In the genomic region with DNA sequence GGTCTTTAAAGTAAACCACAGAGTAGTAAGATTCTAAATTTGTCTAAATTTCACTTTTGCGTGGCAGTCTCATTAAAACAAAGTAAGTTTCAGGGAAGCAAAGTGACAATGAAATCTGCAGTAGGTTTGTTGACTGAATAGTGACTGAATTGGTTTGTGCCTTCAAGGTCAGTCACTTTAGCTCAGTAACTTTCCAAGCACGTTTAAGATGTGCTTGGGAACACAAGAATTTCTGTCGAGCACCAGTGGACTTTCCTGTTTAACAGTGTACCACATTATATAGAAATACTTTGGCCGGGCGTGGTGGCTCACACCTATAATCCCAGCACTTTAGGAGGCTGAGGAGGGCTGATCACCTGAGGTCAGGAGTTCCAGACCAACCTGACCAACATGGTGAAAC, we compare ENCODE assay signal across 13 cellular contexts. TPM values are rescaled to one million over a fixed set of nuclear protein-coding genes. Genes with fewer than 3 reads are reported as not detected.
A peak's percentile ranks its signal among the peaks of the same experiment; 100 is the strongest.
DNase-seq lines count a peak whose midpoint lies in the region; ATAC-seq and TF ChIP-seq lines count a peak whose summit lies in the region.
"Had no signal": no experiment of that assay in that cellular context is flagged by ENCODE, and none has a peak within 500 bp of the region (broad histone marks: within the 10 kb centered on the region; RNA-seq: fewer than 3 reads in every experiment).

No MANE protein-coding gene starts in this region.

- no peak for DNase-seq in activated CD4-positive, alpha-beta T cell treated with anti-CD3 and anti-CD28 coated beads, Interleukin-2, amount 10 ng/mL, durations not matched to agents 24 days and 14 days
- DNase-seq in activated CD4-positive, alpha-beta T cell treated with anti-CD3 and anti-CD28 coated beads, Interleukin-2, amount 50 U/mL, for 4 hours = no peak
- no peak for DNase-seq in T-cell
- DNase-seq in smooth muscle cell (lab: John Stamatoyannopoulos, UW; ENCODE audit: unreplicated experiment) = no peak
- DNase-seq in NCI-H146 (lab: John Stamatoyannopoulos, UW) = no peak
- DNase-seq: 8988T, NCI-H2081 treated with DMSO at 0.1 percent for 48 hours had no signal

- no peaks in the 10 kb centered on the region for H3K9me3 Mint-ChIP-seq in activated CD4-positive, alpha-beta T cell treated with anti-CD3 and anti-CD28 coated beads, Interleukin-2, amount 10 ng/mL, durations not matched to agents 24 days and 14 days
- H3K9me3 Mint-ChIP-seq in T-cell = no peaks in the 10 kb centered on the region

- WGBS in smooth muscle cell (ENCODE audit: low lambda C conversion rate) = 58% methylated on average over 5 of the region's 5 CpGs

- no peak for TF ChIP-seq CTCF in smooth muscle cell (IDR thresholded peaks at IDR 0.05; ENCODE audit: borderline replicate concordance, insufficient read depth, poor library complexity, severe bottlenecking)

- intact Hi-C loops in activated CD4-positive, alpha-beta T cell treated with anti-CD3 and anti-CD28 coated beads, Interleukin-2, amount 10 ng/mL, durations not matched to agents 24 days and 14 days (cut with micrococcal nuclease) = loop anchor here (5.0 kb wide), 2 partner anchors 409 to 464 kb away; no protein-coding TSS in a partner anchor

- H2AFZ ChIP-seq in smooth muscle cell (ENCODE audit: low read depth) = no peak overlapping the region

- no peaks in the 10 kb centered on the region for H3K36me3 Mint-ChIP-seq in activated CD4-positive, alpha-beta T cell treated with anti-CD3 and anti-CD28 coated beads, Interleukin-2, amount 10 ng/mL, durations not matched to agents 24 days and 14 days (ENCODE audit: low read depth)
- H3K36me3 Mint-ChIP-seq in T-cell = no peaks in the 10 kb centered on the region

- ATAC-seq in T-cell (replicated peaks in 1 of 4) = no peak
- no peak for ATAC-seq in GM19023 (IDR thresholded peaks at IDR 0.05; ENCODE audit: unreplicated experiment)
- no peak for ATAC-seq in GM21529 (IDR thresholded peaks at IDR 0.05; ENCODE audit: unreplicated experiment)
- ATAC-seq: activated CD4-positive, CD25-positive, alpha-beta regulatory T cell treated with anti-CD3 and anti-CD28 coated beads, Interleukin-2, amount 50 U/mL, for 24 hours; gastroesophageal sphincter had no signal

- peaks cover 5% of the 10 kb centered on the region for H3K79me2 ChIP-seq in smooth muscle cell (ENCODE audit: low read depth)

- H3K9ac ChIP-seq in iPS-15b (ENCODE audit: low read depth, low read length) (peak overlapping the region; percentile 93), smooth muscle cell (ENCODE audit: low read depth) (no peak overlapping the region)

- peak overlapping the region; percentile 39 for H3K4me3 Mint-ChIP-seq in activated CD4-positive, alpha-beta T cell treated with anti-CD3 and anti-CD28 coated beads, Interleukin-2, amount 10 ng/mL, durations not matched to agents 24 days and 14 days
- H3K4me3 Mint-ChIP-seq in T-cell = peak overlapping the region in 2 of 3 donors; percentile 37 to 76

- no peaks in the 10 kb centered on the region for H3K27me3 ChIP-seq in iPS-15b (ENCODE audit: control insufficient read depth, insufficient read depth, low read length)
- H3K27me3 ChIP-seq in smooth muscle cell (ENCODE audit: low read depth) = peaks cover 56% of the 10 kb centered on the region

- H3K9me3 ChIP-seq in iPS-15b (ENCODE audit: control insufficient read depth, insufficient read depth, low read length) = no peaks in the 10 kb centered on the region
- no peaks in the 10 kb centered on the region for H3K9me3 ChIP-seq in smooth muscle cell (replicated peaks; ENCODE audit: low read depth)
- H3K9me3 ChIP-seq: gastroesophageal sphincter, tibial nerve had no signal

- CTCF ChIA-PET in T-cell (lab: Charles Lee) = interaction anchor here in 1 of 2 donors (1.0 kb wide), 1 partner anchor 615 kb away, joined by 3 read pairs; the partner anchor contains the start of gene CRYBG1

- H3K4me2 ChIP-seq in smooth muscle cell = no peak overlapping the region

- H3K4me1 Mint-ChIP-seq in activated CD4-positive, alpha-beta T cell treated with anti-CD3 and anti-CD28 coated beads, Interleukin-2, amount 10 ng/mL, durations not matched to agents 24 days and 14 days = peaks cover 7% of the 10 kb centered on the region
- peaks cover 11 to 20% (median 18%) of the 10 kb centered on the region in 3 donors for H3K4me1 Mint-ChIP-seq in T-cell

- H3K4me1 ChIP-seq in iPS-15b (ENCODE audit: control insufficient read depth, insufficient read depth, low read length) = peaks cover 12% of the 10 kb centered on the region
- H3K4me1 ChIP-seq in smooth muscle cell (ENCODE audit: low read depth) = peaks cover 4% of the 10 kb centered on the region

- POLR2A ChIA-PET in T-cell (lab: Charles Lee) = no interaction called here

- H3K36me3 ChIP-seq in iPS-15b (ENCODE audit: control insufficient read depth, insufficient read depth, low read length) = peaks cover 23% of the 10 kb centered on the region
- no peaks in the 10 kb centered on the region for H3K36me3 ChIP-seq in smooth muscle cell (ENCODE audit: low read depth)
- H3K36me3 ChIP-seq: gastroesophageal sphincter, tibial nerve had no signal

- no peak overlapping the region for H3K27ac ChIP-seq in smooth muscle cell (ENCODE audit: low read depth)
- H3K27ac ChIP-seq: gastroesophageal sphincter had no signal

- peak overlapping the region; percentile 73 for H3K4me3 ChIP-seq in iPS-15b (ENCODE audit: low read depth, low read length)
- H3K4me3 ChIP-seq in smooth muscle cell = peak overlapping the region; percentile 69

- no peaks in the 10 kb centered on the region for H3F3A ChIP-seq in smooth muscle cell (ENCODE audit: low read depth)

- peaks cover 24% of the 10 kb centered on the region for H4K20me1 ChIP-seq in smooth muscle cell (ENCODE audit: low read depth)

- H3K27ac Mint-ChIP-seq in activated CD4-positive, alpha-beta T cell treated with anti-CD3 and anti-CD28 coated beads, Interleukin-2, amount 10 ng/mL, durations not matched to agents 24 days and 14 days = no peak overlapping the region
- H3K27ac Mint-ChIP-seq in T-cell = no peak overlapping the region

- H3K27me3 Mint-ChIP-seq in activated CD4-positive, alpha-beta T cell treated with anti-CD3 and anti-CD28 coated beads, Interleukin-2, amount 10 ng/mL, durations not matched to agents 24 days and 14 days = peaks cover 55% of the 10 kb centered on the region
- H3K27me3 Mint-ChIP-seq in T-cell = peaks cover 56 to 68% of the 10 kb centered on the region in 2 donors

RNA-seq across cellular contexts. Expression of gene CD24, which starts 1.7 kb away (rescaled TPM):
- total RNA-seq in activated CD4-positive, alpha-beta T cell treated with anti-CD3 and anti-CD28 coated beads, Interleukin-2, amount 10 ng/mL, durations not matched to agents 24 days and 14 days = 0.49 and 0.64 TPM in 2 replicates
- total RNA-seq in T-cell (1 to 10 TPM in 3 of 5 donors, under 1 TPM in 2; 0.88 to 6.6 (median 3.4) TPM), smooth muscle cell (298 and 377 TPM in 2 replicates)
- polyA plus RNA-seq in smooth muscle cell = 46.7 and 204 TPM in 2 replicates

RNA-seq across cellular contexts. Expression of gene MTRES1, which starts 51.7 kb away (rescaled TPM):
- 16.5 and 17.2 TPM in 2 replicates for total RNA-seq in activated CD4-positive, alpha-beta T cell treated with anti-CD3 and anti-CD28 coated beads, Interleukin-2, amount 10 ng/mL, durations not matched to agents 24 days and 14 days
- total RNA-seq in T-cell (10 to 100 TPM in 4 of 5 donors, 1 to 10 TPM in 1; 8.6 to 17.6 (median 16.1) TPM), smooth muscle cell (13.3 and 19.0 TPM in 2 replicates)
- polyA plus RNA-seq in smooth muscle cell = 23.1 and 26.5 TPM in 2 replicates

Comparison
In these comparisons a context has a peak if more than half of its experiments do, and no peak if none do; other contexts are left out.
1. RNA of gene CD24, which starts 1.7 kb away (total RNA-seq): 298 to 377 TPM in smooth muscle cell; 0.88 to 6.6 TPM in T-cell and 0.49 to 0.64 TPM in activated CD4-positive, alpha-beta T cell treated with anti-CD3 and anti-CD28 coated beads, Interleukin-2, amount 10 ng/mL, durations not matched to agents 24 days and 14 days; every median in the first group is over 10 times any median in the second.